ENCODE assay signal across 1 cellular context in genomic region chr14:64510825-64511679, GRCh38.
TF ChIP-seq lines count a peak whose summit lies in the region.

No MANE protein-coding gene starts in this region.

TF ChIP-seq in GM12878, 131 proteins besides CTCF, POLR2A, EP300 and RAD21 (continued from another document and continues in another):
- TF ChIP-seq, protein P1, sequence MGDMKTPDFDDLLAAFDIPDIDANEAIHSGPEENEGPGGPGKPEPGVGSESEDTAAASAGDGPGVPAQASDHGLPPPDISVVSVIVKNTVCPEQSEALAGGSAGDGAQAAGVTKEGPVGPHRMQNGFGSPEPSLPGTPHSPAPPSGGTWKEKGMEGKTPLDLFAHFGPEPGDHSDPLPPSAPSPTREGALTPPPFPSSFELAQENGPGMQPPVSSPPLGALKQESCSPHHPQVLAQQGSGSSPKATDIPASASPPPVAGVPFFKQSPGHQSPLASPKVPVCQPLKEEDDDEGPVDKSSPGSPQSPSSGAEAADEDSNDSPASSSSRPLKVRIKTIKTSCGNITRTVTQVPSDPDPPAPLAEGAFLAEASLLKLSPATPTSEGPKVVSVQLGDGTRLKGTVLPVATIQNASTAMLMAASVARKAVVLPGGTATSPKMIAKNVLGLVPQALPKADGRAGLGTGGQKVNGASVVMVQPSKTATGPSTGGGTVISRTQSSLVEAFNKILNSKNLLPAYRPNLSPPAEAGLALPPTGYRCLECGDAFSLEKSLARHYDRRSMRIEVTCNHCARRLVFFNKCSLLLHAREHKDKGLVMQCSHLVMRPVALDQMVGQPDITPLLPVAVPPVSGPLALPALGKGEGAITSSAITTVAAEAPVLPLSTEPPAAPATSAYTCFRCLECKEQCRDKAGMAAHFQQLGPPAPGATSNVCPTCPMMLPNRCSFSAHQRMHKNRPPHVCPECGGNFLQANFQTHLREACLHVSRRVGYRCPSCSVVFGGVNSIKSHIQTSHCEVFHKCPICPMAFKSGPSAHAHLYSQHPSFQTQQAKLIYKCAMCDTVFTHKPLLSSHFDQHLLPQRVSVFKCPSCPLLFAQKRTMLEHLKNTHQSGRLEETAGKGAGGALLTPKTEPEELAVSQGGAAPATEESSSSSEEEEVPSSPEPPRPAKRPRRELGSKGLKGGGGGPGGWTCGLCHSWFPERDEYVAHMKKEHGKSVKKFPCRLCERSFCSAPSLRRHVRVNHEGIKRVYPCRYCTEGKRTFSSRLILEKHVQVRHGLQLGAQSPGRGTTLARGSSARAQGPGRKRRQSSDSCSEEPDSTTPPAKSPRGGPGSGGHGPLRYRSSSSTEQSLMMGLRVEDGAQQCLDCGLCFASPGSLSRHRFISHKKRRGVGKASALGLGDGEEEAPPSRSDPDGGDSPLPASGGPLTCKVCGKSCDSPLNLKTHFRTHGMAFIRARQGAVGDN (IDR thresholded peaks at IDR 0.05) = no peak
- TF ChIP-seq IRF4 (IDR thresholded peaks at IDR 0.05; ENCODE audit: low read depth, low read length) (no peak), ELK1 (IDR thresholded peaks at IDR 0.05; ENCODE audit: low read depth, low read length) (no peak), NRF1 (conservative IDR thresholded peaks at IDR 0.05; ENCODE audit: low read depth, low read length) (no peak), ZSCAN29 (IDR thresholded peaks at IDR 0.05) (no peak), PAX8 (IDR thresholded peaks at IDR 0.05) (no peak), POLR2AphosphoS5 (IDR thresholded peaks at IDR 0.05; ENCODE audit: low read length) (no peak), YY1 (IDR thresholded peaks at IDR 0.05; ENCODE audit: low read depth, low read length) (no peak), EGR1 (IDR thresholded peaks at IDR 0.05; ENCODE audit: borderline replicate concordance in 1 of 2, low read depth in 2 of 2, low read length in 2 of 2) (no peak), E4F1 (IDR thresholded peaks at IDR 0.05; ENCODE audit: borderline replicate concordance, partially characterized antibody) (no peak), EED (IDR thresholded peaks at IDR 0.05; ENCODE audit: low read depth) (0 out of 2 replicates have a peak, but pooled peaks have one; percentile 21), E2F8 (IDR thresholded peaks at IDR 0.05; ENCODE audit: low read depth, partially characterized antibody) (no peak), CUX1 (IDR thresholded peaks at IDR 0.05; ENCODE audit: insufficient replicate concordance, low read depth, low read length) (no peak), POU2F2 (IDR thresholded peaks at IDR 0.05; ENCODE audit: borderline replicate concordance, low read depth, low read length) (no peak), MYC (IDR thresholded peaks at IDR 0.05; ENCODE audit: insufficient read depth, insufficient read length, insufficient replicate concordance, low read length, severe bottlenecking) (no peak), SUPT20H (IDR thresholded peaks at IDR 0.05; ENCODE audit: borderline replicate concordance, control insufficient read depth, low read depth, low read length) (no peak), BACH1 (IDR thresholded peaks at IDR 0.05; ENCODE audit: borderline replicate concordance) (no peak), ESRRA (IDR thresholded peaks at IDR 0.05; ENCODE audit: low read length) (no peak), BCL11A (IDR thresholded peaks at IDR 0.05; ENCODE audit: low read depth, low read length) (no peak), JUNB (IDR thresholded peaks at IDR 0.05) (no peak), GABPA (IDR thresholded peaks at IDR 0.05; ENCODE audit: low read depth) (no peak), ZBTB11 (CRISPR knock-in tag; IDR thresholded peaks at IDR 0.05) (no peak), TCF7 (IDR thresholded peaks at IDR 0.05; ENCODE audit: borderline replicate concordance) (no peak), CEBPB (IDR thresholded peaks at IDR 0.05; ENCODE audit: borderline replicate concordance in 1 of 2, low read depth in 2 of 2, low read length in 2 of 2) (no peak), STAT1 (conservative IDR thresholded peaks at IDR 0.05) (no peak), EZH2 (IDR thresholded peaks at IDR 0.05; ENCODE audit: borderline replicate concordance, control insufficient read depth, low read depth, low read length) (no peak), RBBP5 (conservative IDR thresholded peaks at IDR 0.05) (no peak), MEF2B (IDR thresholded peaks at IDR 0.05; ENCODE audit: partially characterized antibody, poor library complexity, severe bottlenecking) (no peak), RUNX3 (IDR thresholded peaks at IDR 0.05; ENCODE audit: low read length) (peak; percentile 24; the same call in 1 of the 2 replicates), MXI1 (IDR thresholded peaks at IDR 0.05; ENCODE audit: low read depth, low read length) (peak; percentile 90), SIN3A (IDR thresholded peaks at IDR 0.05; ENCODE audit: low read depth, low read length) (no peak), HDGF (IDR thresholded peaks at IDR 0.05) (no peak; the same call in 1 of the 2 replicates), FOS (IDR thresholded peaks at IDR 0.05; ENCODE audit: borderline replicate concordance, extremely low read depth, insufficient read length) (no peak), BCLAF1 (IDR thresholded peaks at IDR 0.05) (no peak), RCOR1 (conservative IDR thresholded peaks at IDR 0.05; ENCODE audit: low read depth, low read length) (no peak), NR2C2 (IDR thresholded peaks at IDR 0.05; ENCODE audit: borderline replicate concordance, control insufficient read depth, insufficient read length, low read depth) (no peak), SRF (IDR thresholded peaks at IDR 0.05; ENCODE audit: low read depth in 2 of 2, low read length in 2 of 2) (no peak), RB1 (IDR thresholded peaks at IDR 0.05; ENCODE audit: borderline replicate concordance) (no peak)
